28 cellular contexts compared by ENCODE assay signal in the genomic region with DNA sequence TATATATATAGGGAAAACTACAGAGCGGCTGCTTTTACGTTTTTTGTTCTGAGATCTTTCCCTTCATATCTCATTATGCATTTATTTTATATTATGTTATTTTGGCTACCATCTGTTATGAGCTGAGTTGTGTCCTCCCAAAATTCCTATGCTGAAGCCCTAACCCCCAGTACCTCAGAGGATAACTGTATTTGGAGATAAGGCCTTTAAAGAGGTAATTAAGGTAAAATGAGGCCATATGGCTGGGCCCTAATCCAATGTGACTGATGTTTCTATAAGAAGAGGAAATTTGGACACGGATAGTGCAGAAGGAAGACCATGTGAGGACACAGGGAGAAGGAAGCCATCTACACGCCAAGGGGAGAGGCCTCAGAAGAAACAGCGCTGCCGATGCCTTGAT.
"Had no signal": no experiment of that assay in that cellular context is flagged by ENCODE, and none has a peak within 500 bp of the region (broad histone marks: within the 10 kb centered on the region; RNA-seq: fewer than 3 reads in every experiment).

No MANE protein-coding gene starts in this region.

- H3K27ac ChIP-seq: Peyer's patch, RWPE1, SJSA1 had no signal

- H3K36me3 ChIP-seq: Peyer's patch, SJSA1 had no signal

- FAIRE-seq: astrocyte, colon, TTC549 had no signal

- H3K9me3 ChIP-seq: Peyer's patch, SJSA1 had no signal

- DNase-seq: activated CD4-positive, alpha-beta memory T cell treated with anti-CD3 and anti-CD28 coated beads, Interleukin-2, amount 10 ng/mL, durations not matched to agents 7 days and 5 days; activated CD4-positive, alpha-beta T cell treated with anti-CD3 and anti-CD28 coated beads for 36 hours; activated CD4-positive, alpha-beta T cell treated with anti-CD3 and anti-CD28 coated beads, Interleukin-2, amount 50 U/mL, for 1 hour; activated gamma-delta T cell; activated naive CD4-positive, alpha-beta T cell treated with anti-CD3 and anti-CD28 coated beads for 36 hours; activated T-cell treated with anti-CD3 and anti-CD28 coated beads for 4 hours; activated T-cell treated with anti-CD3 and anti-CD28 coated beads, Interleukin-2, amount 50 U/mL, for 48 hours; amygdala; cerebellar nuclear complex; KG1; NCI-H1092; NCI-H1417 treated with DMSO at 0.1 percent for 48 hours; NCI-H187; NCI-H2081 treated with DMSO at 0.1 percent for 48 hours; NCI-H446; NCI-H526; NCI-H774; Peyer's patch; Right ventricle myocardium superior; T-cell; T-helper 2 cell; T1000 had no signal

- H3K27me3 ChIP-seq: Peyer's patch had no signal

- H3K4me3 ChIP-seq: Peyer's patch, SJSA1 had no signal

- H3K4me1 ChIP-seq: Peyer's patch, SJSA1 had no signal

- ATAC-seq: activated CD4-positive, alpha-beta T cell treated with anti-CD3 and anti-CD28 coated beads for 36 hours; activated T-helper 17 cell treated with anti-CD3 and anti-CD28 coated beads, Interleukin-2, amount 50 U/mL, for 72 hours; T-cell had no signal
